In genomic region chr10:73997806-73998622, GRCh38 we compare ENCODE assay signal across 8 cellular contexts. TPM values are rescaled to one million over a fixed set of nuclear protein-coding genes. Genes with fewer than 3 reads are reported as not detected.
DNase-seq lines count a peak whose midpoint lies in the region; ATAC-seq and TF ChIP-seq lines count a peak whose summit lies in the region.

VCL (plus strand) TSS chr10:73998116; CDS start chr10:73998208, 92 bp downstream.

- H3K4me3 ChIP-seq in left ventricle myocardium inferior (peak within 1 kb of the TSS; percentile 99), prostate gland (peak within 1 kb of the TSS; percentile 93 to 98), urinary bladder (ENCODE audit: low read depth, low read length) (peak within 1 kb of the TSS; percentile 89)

- H3K27me3 ChIP-seq in left ventricle myocardium inferior (ENCODE audit: low read depth) (no peaks in the 10 kb centered on the region), prostate gland (replicated peaks; ENCODE audit: insufficient read depth) (no peaks in the 10 kb centered on the region)

- intact Hi-C loops in left ventricle myocardium inferior (cut with micrococcal nuclease) = no loop called here
- intact Hi-C loops in prostate gland (cut with DNase I) = no loop called here

- H3K36me3 Mint-ChIP-seq in T-helper 17 cell (ENCODE audit: low read depth) = peaks cover 10% of the 10 kb centered on the region

- peak within 1 kb of the TSS; percentile 99 for H3K4me3 Mint-ChIP-seq in T-helper 17 cell

- peak; percentile 98 for ATAC-seq in HG02885 (IDR thresholded peaks at IDR 0.05; ENCODE audit: poor library complexity, unreplicated experiment)
- ATAC-seq in T-helper 17 cell = peak; percentile 98

- peaks cover 54% of the 10 kb centered on the region for H3K4me1 Mint-ChIP-seq in T-helper 17 cell

- peak within 1 kb of the TSS; percentile 98 for H3K27ac Mint-ChIP-seq in T-helper 17 cell

- H3K27me3 Mint-ChIP-seq in T-helper 17 cell = no peaks in the 10 kb centered on the region

- H3K27ac ChIP-seq in left ventricle myocardium inferior (replicated peaks) (peak within 1 kb of the TSS; percentile 95), prostate gland (peak within 1 kb of the TSS; percentile 95 to 98), urinary bladder (ENCODE audit: low read depth) (peak within 1 kb of the TSS; percentile 88)

- TF ChIP-seq CTCF in left ventricle myocardium inferior (IDR thresholded peaks at IDR 0.05; ENCODE audit: borderline replicate concordance) (no peak), prostate gland (IDR thresholded peaks at IDR 0.05) (peak in 2 of 4 experiments; percentile 31 to 48)

- WGBS in prostate gland = under 1% methylated on average over 78 of the region's 90 CpGs
- WGBS in urinary bladder = under 1% methylated on average over 90 of the region's 90 CpGs

- peak; percentile 77 for TF ChIP-seq POLR2A in GM15510 (IDR thresholded peaks at IDR 0.05; ENCODE audit: borderline replicate concordance, extremely low read depth, insufficient read length)
- peak; percentile 99 for TF ChIP-seq POLR2A in prostate gland (IDR thresholded peaks at IDR 0.05)

- H3K9me3 ChIP-seq in T-helper 17 cell (ENCODE audit: control insufficient read depth, low read length, poor library complexity, severe bottlenecking) = no peaks in the 10 kb centered on the region
- no peaks in the 10 kb centered on the region for H3K9me3 ChIP-seq in left ventricle myocardium inferior (replicated peaks)
- H3K9me3 ChIP-seq in prostate gland = no peaks in the 10 kb centered on the region

- DNase-seq in NCI-H1694 treated with DMSO at 0.1 percent for 48 hours (lab: John Stamatoyannopoulos, UW) (peak; percentile 93), T-helper 17 cell (peak; percentile 94 to 95 (median 94)), amygdala (lab: John Stamatoyannopoulos, UW) (peak; percentile 48 to 97 (median 94)), left ventricle myocardium inferior (peak; percentile 99), prostate gland (ENCODE audit: low spot score) (peak; percentile 99)

- H3K36me3 ChIP-seq in left ventricle myocardium inferior (no peaks in the 10 kb centered on the region), prostate gland (no peaks in the 10 kb centered on the region), urinary bladder (ENCODE audit: insufficient read depth) (no peaks in the 10 kb centered on the region)

- peaks cover 55% of the 10 kb centered on the region for H3K4me1 ChIP-seq in left ventricle myocardium inferior
- no peaks in the 10 kb centered on the region for H3K4me1 ChIP-seq in prostate gland (replicated peaks)
- H3K4me1 ChIP-seq in urinary bladder (ENCODE audit: insufficient read depth) = peaks cover 2% of the 10 kb centered on the region

RNA-seq across cellular contexts. Expression of gene VCL, which starts in this region (rescaled TPM):
- total RNA-seq in T-helper 17 cell (100 to 1,000 TPM in 1 of 2 donors, 10 to 100 TPM in 1; 79.1 to 245 TPM), left ventricle myocardium inferior (227 TPM), prostate gland (100 to 1,000 TPM in 1 of 2 donors, 10 to 100 TPM in 1; 97.2 to 285 TPM), urinary bladder (226 TPM)
- 277 TPM for polyA plus RNA-seq in urinary bladder

Comparison
In these comparisons a context has a peak if more than half of its experiments do, and no peak if none do; other contexts are left out.
1. Peak in every context shown above with its lines: DNase-seq, ATAC-seq, H3K4me3 ChIP-seq and H3K27ac ChIP-seq.